17 cellular contexts compared by ENCODE assay signal in the genomic region with DNA sequence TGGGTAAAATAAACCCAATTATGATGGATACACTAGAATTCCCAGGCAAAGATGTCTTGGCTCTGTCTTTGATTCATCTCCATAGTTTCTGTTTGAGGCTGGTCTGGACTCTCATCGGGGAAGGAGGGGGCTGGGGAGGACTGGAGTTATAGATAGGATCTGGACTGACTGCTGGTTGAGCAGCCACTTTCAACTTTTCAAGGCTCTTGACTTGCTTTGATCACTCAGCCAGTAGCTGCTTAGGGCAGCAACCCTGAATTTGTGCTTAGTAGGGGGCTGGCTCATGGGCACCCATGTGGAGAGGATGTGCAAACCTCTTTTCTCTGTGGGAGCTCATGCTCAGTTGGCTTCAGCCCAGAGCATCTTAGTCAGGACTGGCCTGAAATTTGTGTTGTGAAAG.
DNase-seq lines count a peak whose midpoint lies in the region; ATAC-seq, FAIRE-seq and TF ChIP-seq lines count a peak whose summit lies in the region.
"Had no signal": no experiment of that assay in that cellular context is flagged by ENCODE, and none has a peak within 500 bp of the region (broad histone marks: within the 10 kb centered on the region; RNA-seq: fewer than 3 reads in every experiment).

No MANE protein-coding gene starts in this region.

- DNase-seq in activated naive CD8-positive, alpha-beta T cell treated with anti-CD3 and anti-CD28 coated beads, Interleukin-2, amount 10 ng/mL, durations not matched to agents 7 days and 5 days, result no peak
- no peak for DNase-seq in activated naive CD8-positive, alpha-beta T cell treated with anti-CD3 and anti-CD28 coated beads, Interleukin-2, amount 50 U/mL, for 24 hours
- DNase-seq in RCC 7860 (ENCODE audit: low spot score), result peak; percentile 35
- DNase-seq in thyroid gland, result peak; percentile 66 to 81
- no peak for DNase-seq in kidney
- no peak for DNase-seq in NCI-H146 (lab: John Stamatoyannopoulos, UW)
- DNase-seq in COLO668 (lab: John Stamatoyannopoulos, UW; ENCODE audit: unreplicated experiment), result no peak
- DNase-seq: activated T-cell treated with anti-CD3 and anti-CD28 coated beads, Interleukin-2, amount 50 U/mL, for 4 hours; body of pancreas; hypothalamus; mesendoderm; NCI-H226; psoas muscle; Right ventricle myocardium superior; testis had no signal

- no peaks in the 10 kb centered on the region for H3K27me3 ChIP-seq in thyroid gland
- H3K27me3 ChIP-seq: body of pancreas, testis had no signal

- no peak overlapping the region for H3K9ac ChIP-seq in kidney (ENCODE audit: low read length in 2 of 2)

- ATAC-seq in activated naive CD8-positive, alpha-beta T cell treated with anti-CD3 and anti-CD28 coated beads, Interleukin-2, amount 10 ng/mL, durations not matched to agents 7 days and 5 days (ENCODE audit: low read depth), result peak; percentile 32
- no peak for ATAC-seq in activated naive CD8-positive, alpha-beta T cell treated with anti-CD3 and anti-CD28 coated beads, Interleukin-2, amount 50 U/mL, for 24 hours
- ATAC-seq in HG02870 (IDR thresholded peaks at IDR 0.05; ENCODE audit: unreplicated experiment), result peak; percentile 52
- ATAC-seq: A549; activated T-cell treated with anti-CD3 and anti-CD28 coated beads, Interleukin-2, amount 50 U/mL, for 4 hours; body of pancreas; psoas muscle had no signal

- H3K9me3 ChIP-seq in thyroid gland (no peaks in the 10 kb centered on the region), kidney (ENCODE audit: control insufficient read depth in 1 of 2, low read length in 2 of 2) (no peaks in the 10 kb centered on the region)
- H3K9me3 ChIP-seq: A549, body of pancreas, psoas muscle, testis had no signal

- FAIRE-seq in RCC 7860 (lab: Jason Lieb, UNC) (no peak), kidney (lab: Jason Lieb, UNC) (no peak)
- FAIRE-seq: A549 had no signal

- POLR2A ChIA-PET in activated naive CD8-positive, alpha-beta T cell treated with anti-CD3 and anti-CD28 coated beads, Interleukin-2, amount 10 ng/mL, durations not matched to agents 7 days and 5 days (lab: Charles Lee), result no interaction called here

- no peak overlapping the region for H3K4me3 Mint-ChIP-seq in activated naive CD8-positive, alpha-beta T cell treated with anti-CD3 and anti-CD28 coated beads, Interleukin-2, amount 10 ng/mL, durations not matched to agents 7 days and 5 days
- no peak overlapping the region for H3K4me3 Mint-ChIP-seq in activated naive CD8-positive, alpha-beta T cell treated with anti-CD3 and anti-CD28 coated beads, Interleukin-2, amount 50 U/mL, for 24 hours
- H3K4me3 Mint-ChIP-seq: activated T-cell treated with anti-CD3 and anti-CD28 coated beads, Interleukin-2, amount 50 U/mL, for 4 hours had no signal

- TF ChIP-seq CTCF in thyroid gland (IDR thresholded peaks at IDR 0.05) (no peak), kidney (IDR thresholded peaks at IDR 0.05; ENCODE audit: borderline replicate concordance, extremely low read depth, insufficient read depth) (no peak)

- no peak for TF ChIP-seq POLR2A in thyroid gland (IDR thresholded peaks at IDR 0.05)

- H3K4me3 ChIP-seq in thyroid gland (replicated peaks in 1 of 3) (no peak overlapping the region), kidney (ENCODE audit: low read length in 2 of 2) (no peak overlapping the region)
- H3K4me3 ChIP-seq: A549, body of pancreas, psoas muscle, testis had no signal

- H3K27ac ChIP-seq in thyroid gland (peak overlapping the region in 1 of 3 donors; percentile 17), kidney (ENCODE audit: low read depth in 2 of 2, low read length in 2 of 2) (no peak overlapping the region)
- H3K27ac ChIP-seq: body of pancreas, psoas muscle, testis had no signal

- intact Hi-C loops in thyroid gland (cut with DNase I), result no loop called here
- intact Hi-C loops in kidney (cut with DNase I), result no loop called here

- H3K36me3 ChIP-seq in thyroid gland, result no peaks in the 10 kb centered on the region
- H3K36me3 ChIP-seq in kidney (ENCODE audit: control insufficient read depth in 1 of 2, insufficient read depth in 2 of 2, low read length in 2 of 2), result no peaks in the 10 kb centered on the region

- H3K27ac Mint-ChIP-seq in activated naive CD8-positive, alpha-beta T cell treated with anti-CD3 and anti-CD28 coated beads, Interleukin-2, amount 10 ng/mL, durations not matched to agents 7 days and 5 days, result no peak overlapping the region
- no peak overlapping the region for H3K27ac Mint-ChIP-seq in activated naive CD8-positive, alpha-beta T cell treated with anti-CD3 and anti-CD28 coated beads, Interleukin-2, amount 50 U/mL, for 24 hours

- H3K4me1 ChIP-seq in thyroid gland (peaks cover 0 to 17% of the 10 kb centered on the region in 2 donors), kidney (ENCODE audit: control insufficient read depth in 1 of 2, insufficient read depth in 1 of 2, low read depth in 1 of 2, low read length in 2 of 2) (peaks cover 0 to 7% of the 10 kb centered on the region in 2 donors)
- H3K4me1 ChIP-seq: body of pancreas, psoas muscle, testis had no signal

- peaks cover 47% of the 10 kb centered on the region for H3K4me1 Mint-ChIP-seq in activated naive CD8-positive, alpha-beta T cell treated with anti-CD3 and anti-CD28 coated beads, Interleukin-2, amount 10 ng/mL, durations not matched to agents 7 days and 5 days
- H3K4me1 Mint-ChIP-seq in activated naive CD8-positive, alpha-beta T cell treated with anti-CD3 and anti-CD28 coated beads, Interleukin-2, amount 50 U/mL, for 24 hours, result peaks cover 91% of the 10 kb centered on the region

- H3K27me3 Mint-ChIP-seq in activated naive CD8-positive, alpha-beta T cell treated with anti-CD3 and anti-CD28 coated beads, Interleukin-2, amount 10 ng/mL, durations not matched to agents 7 days and 5 days, result no peaks in the 10 kb centered on the region
- H3K27me3 Mint-ChIP-seq in activated naive CD8-positive, alpha-beta T cell treated with anti-CD3 and anti-CD28 coated beads, Interleukin-2, amount 50 U/mL, for 24 hours, result no peaks in the 10 kb centered on the region

- H3K9me3 Mint-ChIP-seq in activated naive CD8-positive, alpha-beta T cell treated with anti-CD3 and anti-CD28 coated beads, Interleukin-2, amount 10 ng/mL, durations not matched to agents 7 days and 5 days, result peaks cover 3% of the 10 kb centered on the region
- H3K9me3 Mint-ChIP-seq in activated naive CD8-positive, alpha-beta T cell treated with anti-CD3 and anti-CD28 coated beads, Interleukin-2, amount 50 U/mL, for 24 hours, result peaks cover 10% of the 10 kb centered on the region
- H3K9me3 Mint-ChIP-seq: activated T-cell treated with anti-CD3 and anti-CD28 coated beads, Interleukin-2, amount 50 U/mL, for 4 hours had no signal

- H3K36me3 Mint-ChIP-seq in activated naive CD8-positive, alpha-beta T cell treated with anti-CD3 and anti-CD28 coated beads, Interleukin-2, amount 10 ng/mL, durations not matched to agents 7 days and 5 days, result peaks cover 72% of the 10 kb centered on the region
- H3K36me3 Mint-ChIP-seq in activated naive CD8-positive, alpha-beta T cell treated with anti-CD3 and anti-CD28 coated beads, Interleukin-2, amount 50 U/mL, for 24 hours (ENCODE audit: low read depth), result peaks cover 52% of the 10 kb centered on the region

- 19 to 27% methylated on average over 1 of the region's 1 CpG for WGBS in thyroid gland, 2 donors

Comparison
In these comparisons a context has a peak if more than half of its experiments do, and no peak if none do; other contexts are left out.
1. DNase-seq: peak in RCC 7860 (single experiment) and thyroid gland (2 of 2); none in activated naive CD8-positive, alpha-beta T cell treated with anti-CD3 and anti-CD28 coated beads, Interleukin-2, amount 10 ng/mL, durations not matched to agents 7 days and 5 days (single experiment), activated naive CD8-positive, alpha-beta T cell treated with anti-CD3 and anti-CD28 coated beads, Interleukin-2, amount 50 U/mL, for 24 hours (single experiment), kidney (single experiment), NCI-H146 (single experiment) and COLO668 (single experiment).